Comparison of ENCODE assay signal across 12 cellular contexts in the genomic region with DNA sequence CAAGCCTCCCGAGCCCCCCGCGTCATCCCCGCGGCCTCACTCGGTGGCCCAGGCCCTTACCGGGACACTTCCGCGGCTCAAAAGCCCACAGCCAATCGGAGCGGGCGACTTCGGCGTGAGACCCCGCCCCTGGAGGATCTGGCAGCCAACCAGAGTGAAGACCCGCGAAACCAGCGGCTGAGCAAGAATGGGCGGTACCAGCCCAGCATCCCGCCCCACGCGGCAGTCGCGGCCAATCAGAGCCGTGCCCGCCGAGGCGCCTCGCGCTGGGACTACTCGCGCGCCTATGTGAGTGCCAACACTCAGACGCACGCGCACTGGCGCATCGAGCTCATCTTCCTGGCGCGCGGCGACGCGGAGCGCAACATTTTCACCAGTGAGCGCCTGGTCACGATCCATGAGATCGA. TPM values are rescaled to one million over a fixed set of nuclear protein-coding genes. Genes with fewer than 3 reads are reported as not detected.
DNase-seq lines count a peak whose midpoint lies in the region; ATAC-seq and TF ChIP-seq lines count a peak whose summit lies in the region.
"Had no signal": no experiment of that assay in that cellular context is flagged by ENCODE, and none has a peak within 500 bp of the region (broad histone marks: within the 10 kb centered on the region; RNA-seq: fewer than 3 reads in every experiment).

No MANE protein-coding gene starts in this region.

- peaks cover 9 to 16% of the 10 kb centered on the region in 2 donors for H3K27me3 Mint-ChIP-seq in CD4-positive, alpha-beta memory T cell
- H3K27me3 Mint-ChIP-seq in effector memory CD8-positive, alpha-beta T cell = peaks cover 34 to 65% of the 10 kb centered on the region in 2 donors
- H3K27me3 Mint-ChIP-seq in naive thymus-derived CD8-positive, alpha-beta T cell = peaks cover 5 to 55% (median 41%) of the 10 kb centered on the region in 5 donors

- CTCF ChIA-PET in CD4-positive, alpha-beta memory T cell (lab: Charles Lee; ENCODE audit: partially characterized antibody) = no interaction called here

- DNase-seq in CD4-positive, alpha-beta memory T cell = peak in 4 of 5 donors; percentile 4 to 42 (median 20)
- DNase-seq in RWPE2 (ENCODE audit: low spot score) (peak; percentile 38), NCI-H146 treated with DMSO at 0.1 percent for 48 hours (lab: John Stamatoyannopoulos, UW; ENCODE audit: unreplicated experiment) (no peak)
- peak; percentile 10 to 39 (median 18) for DNase-seq in effector memory CD8-positive, alpha-beta T cell
- DNase-seq in naive thymus-derived CD8-positive, alpha-beta T cell = peak in 2 of 10 donors; percentile 8 to 28
- no peak for DNase-seq in NK-92 treated with Interleukin-12 subunit alpha and Interleukin-12 subunit beta, amount 100 ng/mL, for 24 hours (lab: John Stamatoyannopoulos, UW)
- DNase-seq: colonic mucosa; NCI-H2227 treated with DMSO at 0.1 percent for 48 hours; stimulated activated CD4-positive, alpha-beta T cell treated with anti-CD3 and anti-CD28 coated beads, Interleukin-4, amount 100 ng/mL, for 1 hour had no signal

- no peak overlapping the region for H3K27ac Mint-ChIP-seq in CD4-positive, alpha-beta memory T cell
- no peak overlapping the region for H3K27ac Mint-ChIP-seq in effector memory CD8-positive, alpha-beta T cell
- no peak overlapping the region for H3K27ac Mint-ChIP-seq in naive thymus-derived CD8-positive, alpha-beta T cell

- no peaks in the 10 kb centered on the region for H3K27me3 ChIP-seq in CD4-positive, alpha-beta memory T cell (ENCODE audit: insufficient read depth, low read length)
- no peaks in the 10 kb centered on the region for H3K27me3 ChIP-seq in RWPE2 (ENCODE audit: insufficient read depth, poor library complexity, severe bottlenecking)
- H3K27me3 ChIP-seq: BLaER1 treated with 17β-estradiol and CSF1 and Interleukin-3, amounts not matched to agents 10 nM and 100 nM; colonic mucosa had no signal

- peak overlapping the region in 2 of 8 donors; percentile 32 to 45 for H3K4me3 Mint-ChIP-seq in CD4-positive, alpha-beta memory T cell
- peak overlapping the region; percentile 61 to 77 for H3K4me3 Mint-ChIP-seq in effector memory CD8-positive, alpha-beta T cell
- peak overlapping the region in 4 of 10 donors; percentile 14 to 57 (median 34) for H3K4me3 Mint-ChIP-seq in naive thymus-derived CD8-positive, alpha-beta T cell

- TF ChIP-seq CTCF in RWPE2 (IDR thresholded peaks at IDR 0.05; ENCODE audit: poor library complexity, severe bottlenecking) = no peak

- H3K4me1 ChIP-seq in CD4-positive, alpha-beta memory T cell (ENCODE audit: insufficient read depth, low read length) = no peaks in the 10 kb centered on the region
- no peaks in the 10 kb centered on the region for H3K4me1 ChIP-seq in RWPE2 (ENCODE audit: insufficient read depth, poor library complexity, severe bottlenecking)
- H3K4me1 ChIP-seq: BLaER1 treated with 17β-estradiol and CSF1 and Interleukin-3, amounts not matched to agents 10 nM and 100 nM; colonic mucosa had no signal

- H3K36me3 ChIP-seq in CD4-positive, alpha-beta memory T cell (ENCODE audit: insufficient read depth, low read length) = no peaks in the 10 kb centered on the region
- H3K36me3 ChIP-seq in RWPE2 (ENCODE audit: low read depth) = no peaks in the 10 kb centered on the region
- H3K36me3 ChIP-seq: colonic mucosa had no signal

- H3K27ac ChIP-seq in CD4-positive, alpha-beta memory T cell (ENCODE audit: low read depth, low read length) = no peak overlapping the region
- no peak overlapping the region for H3K27ac ChIP-seq in RWPE2 (ENCODE audit: poor library complexity, severe bottlenecking)
- H3K27ac ChIP-seq: BLaER1 treated with 17β-estradiol and CSF1 and Interleukin-3, amounts not matched to agents 10 nM and 100 nM; colonic mucosa had no signal

- no peak overlapping the region for H3K4me3 ChIP-seq in CD4-positive, alpha-beta memory T cell (ENCODE audit: low read length in 2 of 2)
- H3K4me3 ChIP-seq in RWPE2 (ENCODE audit: severe bottlenecking) = no peak overlapping the region
- H3K4me3 ChIP-seq: BLaER1 treated with 17β-estradiol and CSF1 and Interleukin-3, amounts not matched to agents 10 nM and 100 nM; colonic mucosa had no signal

- POLR2A ChIA-PET in CD4-positive, alpha-beta memory T cell (lab: Charles Lee; ENCODE audit: partially characterized antibody) = no interaction called here
- POLR2A ChIA-PET in naive thymus-derived CD8-positive, alpha-beta T cell (lab: Charles Lee) = no interaction called here

- H3K36me3 Mint-ChIP-seq in CD4-positive, alpha-beta memory T cell = peaks cover 11% of the 10 kb centered on the region in 2 donors
- peaks cover 3% of the 10 kb centered on the region for H3K36me3 Mint-ChIP-seq in effector memory CD8-positive, alpha-beta T cell (ENCODE audit: insufficient read depth)
- peaks cover 11 to 30% (median 17%) of the 10 kb centered on the region in 3 donors for H3K36me3 Mint-ChIP-seq in naive thymus-derived CD8-positive, alpha-beta T cell

- intact Hi-C loops in CD4-positive, alpha-beta memory T cell (cut with micrococcal nuclease) = no loop called here

- H3K9me3 ChIP-seq in CD4-positive, alpha-beta memory T cell (ENCODE audit: control insufficient read depth in 1 of 2, low read length in 2 of 2) = peaks cover 0 to 7% of the 10 kb centered on the region in 2 donors
- peaks cover 9% of the 10 kb centered on the region for H3K9me3 ChIP-seq in RWPE2 (ENCODE audit: severe bottlenecking)
- H3K9me3 ChIP-seq: colonic mucosa had no signal

- peaks cover 2 to 44% (median 36%) of the 10 kb centered on the region in 8 donors for H3K9me3 Mint-ChIP-seq in CD4-positive, alpha-beta memory T cell
- peaks cover 9 to 13% of the 10 kb centered on the region in 2 donors for H3K9me3 Mint-ChIP-seq in effector memory CD8-positive, alpha-beta T cell
- peaks cover 15 to 43% (median 23%) of the 10 kb centered on the region in 9 donors for H3K9me3 Mint-ChIP-seq in naive thymus-derived CD8-positive, alpha-beta T cell

- H3K4me1 Mint-ChIP-seq in CD4-positive, alpha-beta memory T cell = no peaks in the 10 kb centered on the region
- H3K4me1 Mint-ChIP-seq in effector memory CD8-positive, alpha-beta T cell (ENCODE audit: low read depth in 2 of 2) = peaks cover 0 to 6% of the 10 kb centered on the region in 2 donors
- no peaks in the 10 kb centered on the region for H3K4me1 Mint-ChIP-seq in naive thymus-derived CD8-positive, alpha-beta T cell

- no peak for ATAC-seq in RWPE2 (ENCODE audit: low read depth)
- peak; percentile 73 for ATAC-seq in effector memory CD8-positive, alpha-beta T cell (replicated peaks)
- peak; percentile 47 to 73 for ATAC-seq in naive thymus-derived CD8-positive, alpha-beta T cell
- no peak for ATAC-seq in GM21390 (IDR thresholded peaks at IDR 0.05; ENCODE audit: unreplicated experiment)
- ATAC-seq: HCT116 had no signal

RNA-seq across cellular contexts. Expression of gene DISP3, which starts 22.5 kb away (rescaled TPM):
- under 1 TPM; 0.11 to 0.61 TPM for total RNA-seq in CD4-positive, alpha-beta memory T cell
- under 1 TPM in 1 of 2 donors, not detected in 1; 0.42 TPM for polyA plus RNA-seq in CD4-positive, alpha-beta memory T cell
- total RNA-seq in naive thymus-derived CD8-positive, alpha-beta T cell = under 1 TPM; 0.69 to 0.96 TPM
- polyA plus RNA-seq in naive thymus-derived CD8-positive, alpha-beta T cell = under 1 TPM in 2 of 3 donors, not detected in 1; 0.09 to 0.21 TPM

Comparison
In these comparisons a context has a peak if more than half of its experiments do, and no peak if none do; other contexts are left out.
1. DNase-seq: peak in CD4-positive, alpha-beta memory T cell (4 of 5), RWPE2 (single experiment) and effector memory CD8-positive, alpha-beta T cell (3 of 3); none in NCI-H146 treated with DMSO at 0.1 percent for 48 hours (single experiment) and NK-92 treated with Interleukin-12 subunit alpha and Interleukin-12 subunit beta, amount 100 ng/mL, for 24 hours (single experiment).
2. ATAC-seq: peak in effector memory CD8-positive, alpha-beta T cell (single experiment) and naive thymus-derived CD8-positive, alpha-beta T cell (2 of 2); none in RWPE2 (single experiment) and GM21390 (single experiment).